ENCODE assay signal across 8 cellular contexts in the genomic region with DNA sequence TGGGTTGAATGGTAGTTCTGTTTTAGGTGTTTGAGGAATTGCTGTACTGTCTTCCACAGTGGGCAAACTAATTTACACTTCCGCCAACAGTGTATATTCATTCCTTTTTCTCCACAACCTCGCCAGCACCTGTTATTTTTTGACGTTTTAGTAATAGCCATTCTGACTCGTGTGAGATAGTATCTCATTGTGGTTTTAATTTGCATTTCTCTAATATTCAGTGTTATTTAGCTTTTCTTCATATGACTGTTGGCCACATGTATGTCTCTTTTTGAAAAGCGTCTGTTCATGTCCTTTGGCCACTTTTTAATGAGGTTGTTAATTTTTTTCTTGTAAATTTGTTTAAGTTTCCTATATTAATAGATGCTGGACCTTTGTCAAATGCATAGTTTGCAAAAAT. TPM values are rescaled to one million over a fixed set of nuclear protein-coding genes. Genes with fewer than 3 reads are reported as not detected.
"Had no signal": no experiment of that assay in that cellular context is flagged by ENCODE, and none has a peak within 500 bp of the region (broad histone marks: within the 10 kb centered on the region; RNA-seq: fewer than 3 reads in every experiment).

No MANE protein-coding gene starts in this region.

- ATAC-seq: GM23338, HepG2 had no signal

- DNase-seq: H9, HCEC 1CT, Karpas-422, KBM-7 had no signal

- H3K27ac ChIP-seq: HL-60, KMS-11 had no signal

- H3K4me3 ChIP-seq: GM23338 had no signal

RNA-seq across cellular contexts. Expression of a gene that starts 26.9 kb away (rescaled TPM):
- total RNA-seq: HepG2 had no signal
